ENCODE assay signal across 10 cellular contexts in the genomic region with DNA sequence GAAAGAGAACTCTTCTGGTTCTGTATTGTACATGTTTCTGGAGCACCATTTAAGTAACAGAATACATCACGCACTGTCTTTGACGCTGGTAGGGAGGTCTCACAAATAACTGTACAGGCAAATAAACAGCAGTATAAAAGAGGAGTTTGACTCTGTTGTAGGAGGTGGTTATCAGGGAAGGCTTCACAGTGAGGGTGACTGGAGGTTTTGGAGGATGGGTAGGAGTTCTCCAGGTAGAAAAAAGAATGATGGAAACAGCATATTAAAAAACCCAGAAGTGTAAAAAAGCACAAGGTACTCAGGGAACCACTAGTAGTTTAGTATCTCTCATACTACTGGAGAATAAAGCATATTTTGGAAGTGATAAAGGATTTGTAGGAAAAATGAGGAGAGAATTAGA. TPM values are rescaled to one million over a fixed set of nuclear protein-coding genes. Genes with fewer than 3 reads are reported as not detected.
"Had no signal": no experiment of that assay in that cellular context is flagged by ENCODE, and none has a peak within 500 bp of the region (broad histone marks: within the 10 kb centered on the region; RNA-seq: fewer than 3 reads in every experiment).

No MANE protein-coding gene starts in this region.

- H3K4me2 ChIP-seq: GM23338 had no signal

- ATAC-seq: GM23338, HepG2 had no signal

- H3K9me3 Mint-ChIP-seq: HFFc6 had no signal

- H3K36me3 Mint-ChIP-seq: IgD-negative memory B cell had no signal

- H3K4me3 Mint-ChIP-seq: GM23338, H9, HFFc6, IgD-negative memory B cell had no signal

- H3K4me3 ChIP-seq: GM23338 had no signal

- H3K27ac ChIP-seq: HL-60 had no signal

- H2AFZ ChIP-seq: GM23338 had no signal

- H3K27ac Mint-ChIP-seq: GM23338, H9, HFFc6 had no signal

- DNase-seq: HCEC 1CT, HFFc6, KBM-7 had no signal

RNA-seq across cellular contexts. Expression of gene SLC6A2, which starts 2.7 kb away (rescaled TPM):
- total RNA-seq: H1, HFFc6, HT1080 had no signal
- polyA plus RNA-seq: IgD-negative memory B cell had no signal
